In the genomic region with DNA sequence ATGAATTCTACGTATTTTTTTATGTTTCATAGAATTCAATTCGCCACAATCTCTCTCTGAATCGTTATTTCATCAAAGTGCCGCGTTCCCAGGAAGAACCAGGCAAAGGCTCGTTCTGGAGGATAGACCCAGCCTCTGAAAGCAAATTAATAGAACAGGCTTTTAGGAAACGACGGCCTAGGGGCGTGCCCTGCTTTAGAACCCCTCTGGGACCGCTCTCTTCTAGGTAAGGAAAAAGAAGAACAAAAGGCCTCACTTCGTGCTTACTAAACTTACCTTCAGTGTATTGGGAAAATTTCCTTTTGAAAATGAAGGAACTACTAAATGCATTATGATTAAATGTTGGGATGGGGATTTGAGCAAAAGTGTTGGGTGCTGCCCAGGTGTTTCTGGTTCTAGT, we compare ENCODE assay signal across 13 cellular contexts.
"Had no signal": no experiment of that assay in that cellular context is flagged by ENCODE, and none has a peak within 500 bp of the region (broad histone marks: within the 10 kb centered on the region; RNA-seq: fewer than 3 reads in every experiment).

No MANE protein-coding gene starts in this region.

- H2AFZ ChIP-seq: hepatocyte had no signal

- DNase-seq: activated CD4-positive, alpha-beta T cell treated with anti-CD3 and anti-CD28 coated beads, Interleukin-2, amount 50 U/mL, for 4 hours; activated naive CD8-positive, alpha-beta T cell treated with anti-CD3 and anti-CD28 coated beads for 36 hours; amniotic stem cell; effector memory CD4-positive, alpha-beta T cell; mesendoderm; natural killer cell; stomach; T-helper 2 cell; WERI-Rb-1 had no signal

- H3K4me3 Mint-ChIP-seq: dendritic cell treated with granulocyte-macrophage colony-stimulating factor and Interleukin-4, amounts not matched to agents 40 ng/mL and 50 ng/mL, for 4 days; natural killer cell had no signal

- H3K4me1 Mint-ChIP-seq: natural killer cell had no signal

- H3K4me2 ChIP-seq: hepatocyte had no signal

- H3K9me3 ChIP-seq: esophagus muscularis mucosa, stomach had no signal

- H3K4me3 ChIP-seq: cardiac muscle cell, esophagus muscularis mucosa, hepatocyte, stomach had no signal

- H3K9me3 Mint-ChIP-seq: activated naive CD8-positive, alpha-beta T cell treated with anti-CD3 and anti-CD28 coated beads for 36 hours; dendritic cell treated with granulocyte-macrophage colony-stimulating factor and Interleukin-4, amounts not matched to agents 40 ng/mL and 50 ng/mL, for 4 days; natural killer cell had no signal

- H3K27ac Mint-ChIP-seq: activated naive CD8-positive, alpha-beta T cell treated with anti-CD3 and anti-CD28 coated beads for 36 hours; natural killer cell had no signal

- H3K27me3 Mint-ChIP-seq: activated naive CD8-positive, alpha-beta T cell treated with anti-CD3 and anti-CD28 coated beads for 36 hours; dendritic cell treated with granulocyte-macrophage colony-stimulating factor and Interleukin-4, amounts not matched to agents 40 ng/mL and 50 ng/mL, for 4 days had no signal

- H3K27ac ChIP-seq: hepatocyte, stomach, WERI-Rb-1 had no signal

- H3K27me3 ChIP-seq: cardiac muscle cell, esophagus muscularis mucosa, hepatocyte, stomach had no signal
